In genomic region chr5:180519098-180519497, GRCh38 we compare ENCODE assay signal across 1 cellular context.
TF ChIP-seq lines count a peak whose summit lies in the region.

No MANE protein-coding gene starts in this region.

TF ChIP-seq in K562, 482 proteins besides CTCF, POLR2A, EP300 and RAD21 (continued from another document and continues in another):
- no peak for TF ChIP-seq ZNF609 (CRISPR knock-in tag; IDR thresholded peaks at IDR 0.05; ENCODE audit: borderline replicate concordance)
- TF ChIP-seq ATF1 (CRISPR knock-in tag; IDR thresholded peaks at IDR 0.05) = no peak
- TF ChIP-seq ATF1 (tag; IDR thresholded peaks at IDR 0.05) = no peak
- TF ChIP-seq ZNF778 (CRISPR knock-in tag; IDR thresholded peaks at IDR 0.05) = no peak
- TF ChIP-seq RBM39 (optimal IDR thresholded peaks at IDR 0.05; ENCODE audit: low read depth, low read length) = no peak
- TF ChIP-seq, protein P1, sequence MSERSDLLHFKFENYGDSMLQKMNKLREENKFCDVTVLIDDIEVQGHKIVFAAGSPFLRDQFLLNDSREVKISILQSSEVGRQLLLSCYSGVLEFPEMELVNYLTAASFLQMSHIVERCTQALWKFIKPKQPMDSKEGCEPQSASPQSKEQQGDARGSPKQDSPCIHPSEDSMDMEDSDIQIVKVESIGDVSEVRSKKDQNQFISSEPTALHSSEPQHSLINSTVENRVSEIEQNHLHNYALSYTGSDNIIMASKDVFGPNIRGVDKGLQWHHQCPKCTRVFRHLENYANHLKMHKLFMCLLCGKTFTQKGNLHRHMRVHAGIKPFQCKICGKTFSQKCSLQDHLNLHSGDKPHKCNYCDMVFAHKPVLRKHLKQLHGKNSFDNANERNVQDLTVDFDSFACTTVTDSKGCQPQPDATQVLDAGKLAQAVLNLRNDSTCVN (CRISPR knock-in tag; IDR thresholded peaks at IDR 0.05) = no peak
- peak; percentile 64; the same call in 1 of the 2 replicates for TF ChIP-seq ZNF583 (CRISPR knock-in tag; IDR thresholded peaks at IDR 0.05)
- no peak; the same call in 1 of the 2 replicates for TF ChIP-seq ZNF354B (CRISPR knock-in tag; IDR thresholded peaks at IDR 0.05)
- no peak for TF ChIP-seq ERF (CRISPR knock-in tag; IDR thresholded peaks at IDR 0.05)
- no peak for TF ChIP-seq POLR2H (tag; IDR thresholded peaks at IDR 0.05; ENCODE audit: low read depth)
- TF ChIP-seq, protein P2, sequence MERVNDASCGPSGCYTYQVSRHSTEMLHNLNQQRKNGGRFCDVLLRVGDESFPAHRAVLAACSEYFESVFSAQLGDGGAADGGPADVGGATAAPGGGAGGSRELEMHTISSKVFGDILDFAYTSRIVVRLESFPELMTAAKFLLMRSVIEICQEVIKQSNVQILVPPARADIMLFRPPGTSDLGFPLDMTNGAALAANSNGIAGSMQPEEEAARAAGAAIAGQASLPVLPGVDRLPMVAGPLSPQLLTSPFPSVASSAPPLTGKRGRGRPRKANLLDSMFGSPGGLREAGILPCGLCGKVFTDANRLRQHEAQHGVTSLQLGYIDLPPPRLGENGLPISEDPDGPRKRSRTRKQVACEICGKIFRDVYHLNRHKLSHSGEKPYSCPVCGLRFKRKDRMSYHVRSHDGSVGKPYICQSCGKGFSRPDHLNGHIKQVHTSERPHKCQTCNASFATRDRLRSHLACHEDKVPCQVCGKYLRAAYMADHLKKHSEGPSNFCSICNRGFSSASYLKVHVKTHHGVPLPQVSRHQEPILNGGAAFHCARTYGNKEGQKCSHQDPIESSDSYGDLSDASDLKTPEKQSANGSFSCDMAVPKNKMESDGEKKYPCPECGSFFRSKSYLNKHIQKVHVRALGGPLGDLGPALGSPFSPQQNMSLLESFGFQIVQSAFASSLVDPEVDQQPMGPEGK (CRISPR knock-in tag; IDR thresholded peaks at IDR 0.05; ENCODE audit: borderline replicate concordance) = no peak
- TF ChIP-seq, protein P3, sequence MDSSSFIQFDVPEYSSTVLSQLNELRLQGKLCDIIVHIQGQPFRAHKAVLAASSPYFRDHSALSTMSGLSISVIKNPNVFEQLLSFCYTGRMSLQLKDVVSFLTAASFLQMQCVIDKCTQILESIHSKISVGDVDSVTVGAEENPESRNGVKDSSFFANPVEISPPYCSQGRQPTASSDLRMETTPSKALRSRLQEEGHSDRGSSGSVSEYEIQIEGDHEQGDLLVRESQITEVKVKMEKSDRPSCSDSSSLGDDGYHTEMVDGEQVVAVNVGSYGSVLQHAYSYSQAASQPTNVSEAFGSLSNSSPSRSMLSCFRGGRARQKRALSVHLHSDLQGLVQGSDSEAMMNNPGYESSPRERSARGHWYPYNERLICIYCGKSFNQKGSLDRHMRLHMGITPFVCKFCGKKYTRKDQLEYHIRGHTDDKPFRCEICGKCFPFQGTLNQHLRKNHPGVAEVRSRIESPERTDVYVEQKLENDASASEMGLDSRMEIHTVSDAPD (CRISPR knock-in tag; IDR thresholded peaks at IDR 0.05) = no peak
- TF ChIP-seq NFXL1 (CRISPR knock-in tag; IDR thresholded peaks at IDR 0.05) = 0 out of 2 replicates have a peak, but pooled peaks have one; percentile 26
- TF ChIP-seq ZNF124 (CRISPR knock-in tag; IDR thresholded peaks at IDR 0.05) = no peak
- TF ChIP-seq PRPF4 (IDR thresholded peaks at IDR 0.05; ENCODE audit: insufficient read depth, low read depth, low read length, poor library complexity, severe bottlenecking) = no peak
- TF ChIP-seq ZNF551 (CRISPR knock-in tag; IDR thresholded peaks at IDR 0.05) = no peak
- TF ChIP-seq PTBP1 (IDR thresholded peaks at IDR 0.05; ENCODE audit: low read depth, low read length) = no peak
- no peak for TF ChIP-seq ZNF212 (CRISPR knock-in tag; IDR thresholded peaks at IDR 0.05)
- TF ChIP-seq FOSL1 (tag; conservative IDR thresholded peaks at IDR 0.05) = no peak
- TF ChIP-seq RBBP5 (IDR thresholded peaks at IDR 0.05; ENCODE audit: borderline replicate concordance, insufficient read depth, low read length, poor library complexity, severe bottlenecking) = no peak
- TF ChIP-seq, protein P4, sequence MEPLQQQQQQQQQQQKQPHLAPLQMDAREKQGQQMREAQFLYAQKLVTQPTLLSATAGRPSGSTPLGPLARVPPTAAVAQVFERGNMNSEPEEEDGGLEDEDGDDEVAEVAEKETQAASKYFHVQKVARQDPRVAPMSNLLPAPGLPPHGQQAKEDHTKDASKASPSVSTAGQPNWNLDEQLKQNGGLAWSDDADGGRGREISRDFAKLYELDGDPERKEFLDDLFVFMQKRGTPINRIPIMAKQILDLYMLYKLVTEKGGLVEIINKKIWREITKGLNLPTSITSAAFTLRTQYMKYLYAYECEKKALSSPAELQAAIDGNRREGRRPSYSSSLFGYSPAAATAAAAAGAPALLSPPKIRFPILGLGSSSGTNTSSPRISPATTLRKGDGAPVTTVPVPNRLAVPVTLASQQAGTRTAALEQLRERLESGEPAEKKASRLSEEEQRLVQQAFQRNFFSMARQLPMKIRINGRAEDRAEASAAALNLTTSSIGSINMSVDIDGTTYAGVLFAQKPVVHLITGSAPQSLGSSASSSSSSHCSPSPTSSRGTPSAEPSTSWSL (CRISPR knock-in tag; IDR thresholded peaks at IDR 0.05; ENCODE audit: borderline replicate concordance) = no peak
- TF ChIP-seq MNT (conservative IDR thresholded peaks at IDR 0.05) = no peak
- no peak for TF ChIP-seq XRCC5 (IDR thresholded peaks at IDR 0.05; ENCODE audit: low read depth, low read length)
- no peak for TF ChIP-seq ZNF274 (IDR thresholded peaks at IDR 0.05; ENCODE audit: borderline replicate concordance, low read depth, low read length)
- TF ChIP-seq, protein P5, sequence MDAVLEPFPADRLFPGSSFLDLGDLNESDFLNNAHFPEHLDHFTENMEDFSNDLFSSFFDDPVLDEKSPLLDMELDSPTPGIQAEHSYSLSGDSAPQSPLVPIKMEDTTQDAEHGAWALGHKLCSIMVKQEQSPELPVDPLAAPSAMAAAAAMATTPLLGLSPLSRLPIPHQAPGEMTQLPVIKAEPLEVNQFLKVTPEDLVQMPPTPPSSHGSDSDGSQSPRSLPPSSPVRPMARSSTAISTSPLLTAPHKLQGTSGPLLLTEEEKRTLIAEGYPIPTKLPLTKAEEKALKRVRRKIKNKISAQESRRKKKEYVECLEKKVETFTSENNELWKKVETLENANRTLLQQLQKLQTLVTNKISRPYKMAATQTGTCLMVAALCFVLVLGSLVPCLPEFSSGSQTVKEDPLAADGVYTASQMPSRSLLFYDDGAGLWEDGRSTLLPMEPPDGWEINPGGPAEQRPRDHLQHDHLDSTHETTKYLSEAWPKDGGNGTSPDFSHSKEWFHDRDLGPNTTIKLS (IDR thresholded peaks at IDR 0.05; ENCODE audit: borderline replicate concordance, low read depth) = no peak
- TF ChIP-seq ZC3H4 (CRISPR knock-in tag; IDR thresholded peaks at IDR 0.05; ENCODE audit: borderline replicate concordance) = no peak
- no peak for TF ChIP-seq CHCHD3 (CRISPR knock-in tag; IDR thresholded peaks at IDR 0.05)
- no peak for TF ChIP-seq NBN (IDR thresholded peaks at IDR 0.05; ENCODE audit: low read depth)
- no peak for TF ChIP-seq SMAD1 (IDR thresholded peaks at IDR 0.05; ENCODE audit: low read depth, low read length, partially characterized antibody)
- no peak for TF ChIP-seq NFRKB (IDR thresholded peaks at IDR 0.05; ENCODE audit: low read depth)
- no peak for TF ChIP-seq MAFK (IDR thresholded peaks at IDR 0.05; ENCODE audit: low read length)
- no peak for TF ChIP-seq COPS2 (conservative IDR thresholded peaks at IDR 0.05)
- TF ChIP-seq ZNF764 (CRISPR knock-in tag; IDR thresholded peaks at IDR 0.05; ENCODE audit: low read depth) = no peak
- TF ChIP-seq PHTF2 (CRISPR knock-in tag; IDR thresholded peaks at IDR 0.05) = no peak
- no peak for TF ChIP-seq HDAC6 (IDR thresholded peaks at IDR 0.05; ENCODE audit: low read depth, low read length)
- peak in 1 of 2 experiments; percentile 66; a peak in 1 of 4 replicates for TF ChIP-seq ZNF639 (CRISPR knock-in tag; conservative IDR thresholded peaks at IDR 0.05 in 1 of 2, IDR thresholded peaks at IDR 0.05 in 1 of 2)
- no peak for TF ChIP-seq TCF7 (IDR thresholded peaks at IDR 0.05; ENCODE audit: borderline replicate concordance)
- TF ChIP-seq CHD2 (IDR thresholded peaks at IDR 0.05; ENCODE audit: low read depth, low read length) = no peak
- 0 out of 2 replicates have a peak, but pooled peaks have one; percentile 39 for TF ChIP-seq SMAD3 (CRISPR knock-in tag; conservative IDR thresholded peaks at IDR 0.05)
- no peak for TF ChIP-seq ZNF282 (CRISPR knock-in tag; IDR thresholded peaks at IDR 0.05)
- TF ChIP-seq KDM2B (CRISPR knock-in tag; IDR thresholded peaks at IDR 0.05) = no peak
- TF ChIP-seq ID3 (CRISPR knock-in tag; IDR thresholded peaks at IDR 0.05) = no peak
- peak; percentile 55; the same call in 1 of the 2 replicates for TF ChIP-seq ID3 (tag; IDR thresholded peaks at IDR 0.05)
- TF ChIP-seq SIRT6 (IDR thresholded peaks at IDR 0.05; ENCODE audit: low read depth, low read length) = no peak
